ENCODE assay signal across 21 cellular contexts in genomic region chr2:222307978-222308479, GRCh38. TPM values are rescaled to one million over a fixed set of nuclear protein-coding genes. Genes with fewer than 3 reads are reported as not detected.
"Had no signal": no experiment of that assay in that cellular context is flagged by ENCODE, and none has a peak within 500 bp of the region (broad histone marks: within the 10 kb centered on the region; RNA-seq: fewer than 3 reads in every experiment).

No MANE protein-coding gene starts in this region.

- H2AFZ ChIP-seq: hepatocyte had no signal

- H3K4me3 ChIP-seq: hepatocyte, lung, thoracic aorta had no signal

- FAIRE-seq: colon, small intestine had no signal

- H3K4me1 ChIP-seq: foreskin keratinocyte had no signal

- ATAC-seq: left ventricle myocardium superior, right cardiac atrium had no signal

- H3K9me3 ChIP-seq: thoracic aorta, transverse colon had no signal

- H3K27ac ChIP-seq: foreskin keratinocyte, hepatocyte, stomach, thoracic aorta, transverse colon had no signal

- H3K79me2 ChIP-seq: hepatocyte had no signal

- H3K4me2 ChIP-seq: hepatocyte had no signal

- DNase-seq: erythroblast; foreskin keratinocyte; left colon; left ventricle myocardium superior; mesenchymal stem cell; naive B cell; right cardiac atrium; small intestine; stimulated activated CD4-positive, alpha-beta T cell treated with anti-CD3 and anti-CD28 coated beads, Interleukin-12 subunit alpha, Interleukin-12 subunit beta, amount 100 ng/mL, for 4 hours; stimulated activated naive CD4-positive, alpha-beta T cell; stomach; substantia nigra; transverse colon had no signal

- H3K27ac Mint-ChIP-seq: dendritic cell treated with granulocyte-macrophage colony-stimulating factor and Interleukin-4, amounts not matched to agents 40 ng/mL and 50 ng/mL, for 4 days; nephron had no signal

- H3K36me3 ChIP-seq: stomach, thoracic aorta, transverse colon had no signal

RNA-seq across cellular contexts. Expression of gene PAX3, which starts 9.2 kb away (rescaled TPM):
- total RNA-seq: endothelial cell of umbilical vein, foreskin keratinocyte, hepatocyte, kidney epithelial cell, left colon, left ventricle myocardium superior, lung, stomach, thoracic aorta, transverse colon had no signal
